ENCODE assay signal across 29 cellular contexts in genomic region chr10:12972146-12972545, GRCh38. TPM values are rescaled to one million over a fixed set of nuclear protein-coding genes. Genes with fewer than 3 reads are reported as not detected.
"Had no signal": no experiment of that assay in that cellular context is flagged by ENCODE, and none has a peak within 500 bp of the region (broad histone marks: within the 10 kb centered on the region; RNA-seq: fewer than 3 reads in every experiment).

No MANE protein-coding gene starts in this region.

- H3K27ac ChIP-seq: brain microvascular endothelial cell, KMS-11, SK-N-MC had no signal

- H3K27me3 ChIP-seq: brain microvascular endothelial cell, SJCRH30 had no signal

- H3K36me3 ChIP-seq: brain microvascular endothelial cell had no signal

- H3K4me1 Mint-ChIP-seq: activated CD4-positive, alpha-beta T cell treated with anti-CD3 and anti-CD28 coated beads, Interleukin-2, amount 10 ng/mL, durations not matched to agents 24 days and 14 days; activated naive CD4-positive, alpha-beta T cell treated with anti-CD3 and anti-CD28 coated beads, Interleukin-2, amount 50 U/mL, for 24 hours; activated T-helper 17 cell treated with anti-CD3 and anti-CD28 coated beads, Interleukin-2, amount 50 U/mL, for 72 hours had no signal

- ATAC-seq: activated CD8-positive, alpha-beta T cell treated with anti-CD3 and anti-CD28 coated beads for 36 hours; activated T-cell treated with anti-CD3 and anti-CD28 coated beads, Interleukin-2, amount 50 U/mL, for 72 hours; activated T-helper 17 cell treated with anti-CD3 and anti-CD28 coated beads, Interleukin-2, amount 50 U/mL, for 72 hours; Panc1 had no signal

- H3K9ac ChIP-seq: KMS-11 had no signal

- H3K4me2 ChIP-seq: KMS-11 had no signal

- H3K27ac Mint-ChIP-seq: activated CD4-positive, alpha-beta T cell treated with anti-CD3 and anti-CD28 coated beads, Interleukin-2, amount 10 ng/mL, durations not matched to agents 24 days and 14 days; activated CD8-positive, alpha-beta T cell treated with anti-CD3 and anti-CD28 coated beads for 36 hours; activated naive CD4-positive, alpha-beta T cell treated with anti-CD3 and anti-CD28 coated beads, Interleukin-2, amount 50 U/mL, for 24 hours; activated T-cell treated with anti-CD3 and anti-CD28 coated beads, Interleukin-2, amount 50 U/mL, for 72 hours; activated T-helper 17 cell treated with anti-CD3 and anti-CD28 coated beads, Interleukin-2, amount 50 U/mL, for 72 hours had no signal

- H3K4me3 ChIP-seq: SJCRH30, SK-N-MC had no signal

- DNase-seq: activated CD4-positive, alpha-beta T cell treated with anti-CD3 and anti-CD28 coated beads, Interleukin-2, amount 10 ng/mL, durations not matched to agents 24 days and 14 days; activated CD4-positive, alpha-beta T cell treated with anti-CD3 and anti-CD28 coated beads, Interleukin-2, amount 50 U/mL, for 4 hours; activated CD8-positive, alpha-beta T cell treated with anti-CD3 and anti-CD28 coated beads for 36 hours; activated effector memory CD4-positive, alpha-beta T cell treated with anti-CD3 and anti-CD28 coated beads, Interleukin-2, amount 50 U/mL, for 16 hours; activated naive CD4-positive, alpha-beta T cell; activated T-cell treated with anti-CD3 and anti-CD28 coated beads, Interleukin-2, amount 50 U/mL, for 1 hour; activated T-cell treated with anti-CD3 and anti-CD28 coated beads, Interleukin-2, amount 50 U/mL, for 72 hours; anterior cingulate cortex; brain microvascular endothelial cell; central memory CD4-positive, alpha-beta T cell; MM.1S; MV-4-11; NCI-H1105; NCI-H1436; NCI-H1694; NCI-H1930; NCI-H2081 treated with DMSO at 0.1 percent for 48 hours; NCI-H345; NCI-H524 treated with DMSO at 0.1 percent for 48 hours; SHP77; SJCRH30; T1000 had no signal

- H3K4me3 Mint-ChIP-seq: activated CD4-positive, alpha-beta T cell treated with anti-CD3 and anti-CD28 coated beads, Interleukin-2, amount 10 ng/mL, durations not matched to agents 24 days and 14 days; activated CD8-positive, alpha-beta T cell treated with anti-CD3 and anti-CD28 coated beads for 36 hours; activated naive CD4-positive, alpha-beta T cell treated with anti-CD3 and anti-CD28 coated beads, Interleukin-2, amount 50 U/mL, for 24 hours; activated T-cell treated with anti-CD3 and anti-CD28 coated beads, Interleukin-2, amount 50 U/mL, for 72 hours; activated T-helper 17 cell treated with anti-CD3 and anti-CD28 coated beads, Interleukin-2, amount 50 U/mL, for 72 hours had no signal

RNA-seq across cellular contexts. Expression of gene CCDC3, which starts 29.4 kb away (rescaled TPM):
- total RNA-seq: activated CD8-positive, alpha-beta memory T cell treated with anti-CD3 and anti-CD28 coated beads for 36 hours; activated CD8-positive, alpha-beta T cell treated with anti-CD3 and anti-CD28 coated beads for 36 hours; RPMI7951 had no signal
